Comparison of ENCODE assay signal across 19 cellular contexts in the genomic region with DNA sequence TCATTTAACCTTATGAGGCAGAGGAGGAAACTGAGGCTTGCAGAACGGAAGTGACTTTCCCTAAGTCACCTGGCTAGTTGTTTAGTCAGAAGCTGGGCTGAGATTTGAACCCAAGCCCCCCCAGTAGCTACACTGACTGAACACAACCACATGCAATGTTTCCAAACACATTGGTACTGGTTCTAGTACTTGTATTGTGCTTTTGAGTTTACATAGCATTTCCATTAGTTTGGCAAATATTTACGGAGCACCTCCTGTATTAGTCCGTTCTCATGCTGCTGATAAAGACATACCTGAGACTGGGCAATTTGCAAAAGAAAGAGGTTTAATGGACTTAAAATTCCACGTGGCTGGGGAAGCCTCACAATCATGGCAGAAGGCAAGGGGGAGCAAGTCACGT. TPM values are rescaled to one million over a fixed set of nuclear protein-coding genes. Genes with fewer than 3 reads are reported as not detected.
"Had no signal": no experiment of that assay in that cellular context is flagged by ENCODE, and none has a peak within 500 bp of the region (broad histone marks: within the 10 kb centered on the region; RNA-seq: fewer than 3 reads in every experiment).

No MANE protein-coding gene starts in this region.

- H3K36me3 Mint-ChIP-seq: activated CD4-positive, alpha-beta memory T cell treated with anti-CD3 and anti-CD28 coated beads for 36 hours; activated naive CD4-positive, alpha-beta T cell treated with anti-CD3 and anti-CD28 coated beads, Interleukin-2, amount 10 ng/mL, durations not matched to agents 7 days and 5 days; natural killer cell had no signal

- H3K4me3 Mint-ChIP-seq: activated CD4-positive, alpha-beta memory T cell treated with anti-CD3 and anti-CD28 coated beads for 36 hours; activated naive CD4-positive, alpha-beta T cell treated with anti-CD3 and anti-CD28 coated beads, Interleukin-2, amount 10 ng/mL, durations not matched to agents 7 days and 5 days; activated T-cell treated with anti-CD3 and anti-CD28 coated beads, Interleukin-2, amount 50 U/mL, for 72 hours; natural killer cell; stimulated activated naive CD8-positive, alpha-beta T cell treated with anti-CD3 and anti-CD28 coated beads, Interleukin-15, Interleukin-2, amounts not matched to agents 100 ng/mL and 50 ng/mL, for 24 hours; T-helper 1 cell treated with Interleukin-12 subunit alpha and Interleukin-12 subunit beta and Interleukin-4 antibody, amounts not matched to agents 30 μg/mL and 1 μg/mL, for 36 hours had no signal

- H3K4me1 Mint-ChIP-seq: activated naive CD4-positive, alpha-beta T cell treated with anti-CD3 and anti-CD28 coated beads, Interleukin-2, amount 10 ng/mL, durations not matched to agents 7 days and 5 days; natural killer cell had no signal

- H3K9me3 ChIP-seq: body of pancreas, lower lobe of right lung, spleen, tibial nerve had no signal

- H3K27me3 ChIP-seq: body of pancreas, tibial nerve had no signal

- H3K4me3 ChIP-seq: body of pancreas, lower lobe of right lung, spleen, tibial nerve had no signal

- H3K36me3 ChIP-seq: lower lobe of right lung, spleen, tibial nerve had no signal

- H3K27ac Mint-ChIP-seq: activated CD4-positive, alpha-beta memory T cell treated with anti-CD3 and anti-CD28 coated beads for 36 hours; activated naive CD4-positive, alpha-beta T cell treated with anti-CD3 and anti-CD28 coated beads, Interleukin-2, amount 10 ng/mL, durations not matched to agents 7 days and 5 days; activated T-cell treated with anti-CD3 and anti-CD28 coated beads, Interleukin-2, amount 50 U/mL, for 72 hours; natural killer cell; progenitor cell of endocrine pancreas; stimulated activated naive CD8-positive, alpha-beta T cell treated with anti-CD3 and anti-CD28 coated beads, Interleukin-15, Interleukin-2, amounts not matched to agents 100 ng/mL and 50 ng/mL, for 24 hours; T-helper 1 cell treated with Interleukin-12 subunit alpha and Interleukin-12 subunit beta and Interleukin-4 antibody, amounts not matched to agents 30 μg/mL and 1 μg/mL, for 36 hours had no signal

- DNase-seq: activated CD4-positive, alpha-beta memory T cell treated with anti-CD3 and anti-CD28 coated beads for 36 hours; activated CD4-positive, alpha-beta T cell treated with anti-CD3 and anti-CD28 coated beads for 48 hours; activated effector memory CD4-positive, alpha-beta T cell treated with Interleukin-2 at 50 U/mL for 16 hours; activated naive CD4-positive, alpha-beta T cell treated with anti-CD3 and anti-CD28 coated beads, Interleukin-2, amount 10 ng/mL, durations not matched to agents 7 days and 5 days; activated T-cell treated with anti-CD3 and anti-CD28 coated beads, Interleukin-2, amount 50 U/mL, for 72 hours; body of pancreas; erythroblast; lower lobe of right lung; natural killer cell; retina; spleen; stimulated activated CD4-positive, alpha-beta T cell treated with anti-CD3 and anti-CD28 coated beads, Interleukin-4, amount 100 ng/mL, for 4 hours; substantia nigra; T1000 had no signal

- H3K4me1 ChIP-seq: body of pancreas, lower lobe of right lung had no signal

- H3K9me3 Mint-ChIP-seq: activated CD4-positive, alpha-beta memory T cell treated with anti-CD3 and anti-CD28 coated beads for 36 hours; activated naive CD4-positive, alpha-beta T cell treated with anti-CD3 and anti-CD28 coated beads, Interleukin-2, amount 10 ng/mL, durations not matched to agents 7 days and 5 days; activated T-cell treated with anti-CD3 and anti-CD28 coated beads, Interleukin-2, amount 50 U/mL, for 72 hours; natural killer cell; stimulated activated naive CD8-positive, alpha-beta T cell treated with anti-CD3 and anti-CD28 coated beads, Interleukin-15, Interleukin-2, amounts not matched to agents 100 ng/mL and 50 ng/mL, for 24 hours; T-helper 1 cell treated with Interleukin-12 subunit alpha and Interleukin-12 subunit beta and Interleukin-4 antibody, amounts not matched to agents 30 μg/mL and 1 μg/mL, for 36 hours had no signal

- H3K27ac ChIP-seq: body of pancreas, lower lobe of right lung, spleen, tibial nerve had no signal

- ATAC-seq: activated T-cell treated with anti-CD3 and anti-CD28 coated beads, Interleukin-2, amount 50 U/mL, for 72 hours; body of pancreas; lower lobe of right lung; natural killer cell had no signal

RNA-seq across cellular contexts. Expression of a gene that starts 56.3 kb away (rescaled TPM):
- total RNA-seq: natural killer cell, progenitor cell of endocrine pancreas had no signal
- polyA plus RNA-seq: keratinocyte had no signal
